In genomic region chr6:168089186-168090063, GRCh38 we compare ENCODE assay signal across 20 cellular contexts. TPM values are rescaled to one million over a fixed set of nuclear protein-coding genes. Genes with fewer than 3 reads are reported as not detected.
DNase-seq lines count a peak whose midpoint lies in the region; ATAC-seq, FAIRE-seq and TF ChIP-seq lines count a peak whose summit lies in the region.
"Had no signal": no experiment of that assay in that cellular context is flagged by ENCODE, and none has a peak within 500 bp of the region (broad histone marks: within the 10 kb centered on the region; RNA-seq: fewer than 3 reads in every experiment).

No MANE protein-coding gene starts in this region.

- H3K36me3 ChIP-seq in right atrium auricular region (no peaks in the 10 kb centered on the region), hepatocyte (replicated peaks; ENCODE audit: insufficient read depth, low read depth) (no peaks in the 10 kb centered on the region), spleen (no peaks in the 10 kb centered on the region)
- H3K36me3 ChIP-seq: ovary, upper lobe of left lung had no signal

- no peak overlapping the region for H3K27ac ChIP-seq in right atrium auricular region
- peak overlapping the region; percentile 41 for H3K27ac ChIP-seq in hepatocyte
- peak overlapping the region in 3 of 8 donors; percentile 22 to 46 (median 27) for H3K27ac ChIP-seq in spleen
- H3K27ac ChIP-seq: ovary, upper lobe of left lung had no signal

- TF ChIP-seq POLR2A in spleen (IDR thresholded peaks at IDR 0.05) (no peak), GM12891 (IDR thresholded peaks at IDR 0.05; ENCODE audit: low read depth, low read length) (no peak)

- H3K9me3 ChIP-seq in right atrium auricular region (no peaks in the 10 kb centered on the region), hepatocyte (ENCODE audit: low read depth) (no peaks in the 10 kb centered on the region), spleen (peaks cover 0 to 12% (median 9%) of the 10 kb centered on the region in 8 donors)
- H3K9me3 ChIP-seq: mucosa of descending colon, ovary had no signal

- no peak overlapping the region for H2AFZ ChIP-seq in hepatocyte

- no peaks in the 10 kb centered on the region for H3K27me3 ChIP-seq in right atrium auricular region
- no peaks in the 10 kb centered on the region for H3K27me3 ChIP-seq in hepatocyte
- H3K27me3 ChIP-seq in spleen (replicated peaks in 1 of 7): no peaks in the 10 kb centered on the region
- H3K27me3 ChIP-seq: ovary, upper lobe of left lung had no signal

- H3K4me3 ChIP-seq in right atrium auricular region (no peak overlapping the region), hepatocyte (no peak overlapping the region), spleen (no peak overlapping the region)
- H3K4me3 ChIP-seq: mucosa of descending colon, ovary, upper lobe of left lung had no signal

- no peak overlapping the region for H3K4me2 ChIP-seq in hepatocyte

- ATAC-seq in Right ventricle myocardium superior (ENCODE audit: poor library complexity): no peak

- 78% methylated on average over 34 of the region's 34 CpGs for WGBS in hepatocyte (ENCODE audit: low lambda C conversion rate, missing lambda C conversion rate)
- WGBS in spleen, 5 donors: 75 to 86% (median 84%) methylated on average over 32 to 34 of the region's 34 CpGs

- no peaks in the 10 kb centered on the region for H3K9me2 ChIP-seq in hepatocyte (replicated peaks; ENCODE audit: insufficient read depth)

- TF ChIP-seq CTCF in right atrium auricular region (IDR thresholded peaks at IDR 0.05): no peak
- TF ChIP-seq CTCF in hepatocyte (IDR thresholded peaks at IDR 0.05; ENCODE audit: poor library complexity): no peak
- TF ChIP-seq CTCF in spleen (IDR thresholded peaks at IDR 0.05 in 8 of 11, conservative IDR thresholded peaks at IDR 0.05 in 3 of 11): no peak
- no peak for TF ChIP-seq CTCF in GM20000 (IDR thresholded peaks at IDR 0.05; ENCODE audit: extremely low read depth, missing control alignments)

- no peak for FAIRE-seq in GM12891 (lab: Jason Lieb, UNC)

- DNase-seq in Right ventricle myocardium superior (peak; percentile 22), right atrium auricular region (ENCODE audit: low spot score) (no peak), NCI-H2171 (lab: John Stamatoyannopoulos, UW) (peak; percentile 60), hepatocyte (ENCODE audit: low spot score) (no peak), spleen (peak; percentile 72), GM12891 (ENCODE audit: insufficient read length, low spot score) (no peak), GM20000 (ENCODE audit: low spot score) (no peak), HuH-7.5 (ENCODE audit: low spot score) (no peak)
- DNase-seq: activated CD4-positive, CD25-positive, alpha-beta regulatory T cell treated with anti-CD3 and anti-CD28 coated beads, Interleukin-2, amount 50 U/mL, for 72 hours; activated CD8-positive, alpha-beta memory T cell treated with anti-CD3 and anti-CD28 coated beads, Interleukin-2, amount 50 U/mL, for 4 hours; activated gamma-delta T cell treated with Interleukin-2 at 50 U/mL for 16 hours; CD4-positive, alpha-beta T cell; mucosa of descending colon; NCI-H1048; ovary; SHP77 treated with DMSO at 0.1 percent for 48 hours; stimulated activated naive CD4-positive, alpha-beta T cell had no signal

- intact Hi-C loops in Right ventricle myocardium superior (cut with DNase I): no loop called here
- intact Hi-C loops in spleen (cut with DNase I; ENCODE audit: low total_unique reads): no loop called here

- H3K79me2 ChIP-seq in hepatocyte: no peaks in the 10 kb centered on the region

- H3K4me1 ChIP-seq in right atrium auricular region (peaks cover 0 to 5% of the 10 kb centered on the region in 2 donors), hepatocyte (ENCODE audit: insufficient read depth) (peaks cover 20% of the 10 kb centered on the region), spleen (peaks cover 0 to 10% (median 2%) of the 10 kb centered on the region in 6 donors)

- no peaks in the 10 kb centered on the region for H4K20me1 ChIP-seq in hepatocyte (ENCODE audit: insufficient read depth, poor library complexity, severe bottlenecking)

TF ChIP-seq in GM12891, 5 proteins besides CTCF, POLR2A, EP300 and RAD21:
- TF ChIP-seq TAF1 (IDR thresholded peaks at IDR 0.05; ENCODE audit: low read depth, low read length): no peak
- no peak for TF ChIP-seq POLR2AphosphoS5 (IDR thresholded peaks at IDR 0.05; ENCODE audit: low read depth, low read length)
- TF ChIP-seq POU2F2 (IDR thresholded peaks at IDR 0.05; ENCODE audit: low read depth, low read length): no peak
- TF ChIP-seq PAX5 (IDR thresholded peaks at IDR 0.05; ENCODE audit: insufficient read depth, low read length, severe bottlenecking): no peak
- TF ChIP-seq SPI1 (IDR thresholded peaks at IDR 0.05; ENCODE audit: low read depth, low read length): no peak

RNA-seq across cellular contexts. Expression of gene FRMD1, which starts 10.4 kb away (rescaled TPM):
- 1.0 TPM for total RNA-seq in Right ventricle myocardium superior
- under 1 TPM in 1 of 2 donors, not detected in 1; 0.08 TPM for total RNA-seq in right atrium auricular region
- 0.07 TPM in 1 of 2 replicates, not detected in the other for total RNA-seq in hepatocyte
- 0.46 TPM in 1 of 2 replicates, not detected in the other for polyA plus RNA-seq in hepatocyte
- 1 to 10 TPM in 6 of 7 donors, under 1 TPM in 1; 0.59 to 9.5 (median 1.5) TPM for total RNA-seq in spleen
- 1 to 10 TPM in 1 of 3 donors, under 1 TPM in 2; 0.14 to 3.1 (median 0.33) TPM for polyA plus RNA-seq in spleen
- 0.08 TPM for polyA plus RNA-seq in GM12891 (2012; ENCODE audit: low read depth, missing spikeins)
- total RNA-seq: A673; CD4-positive, alpha-beta T cell; H4; upper lobe of left lung had no signal

Comparison
In these comparisons a context has a peak if more than half of its experiments do, and no peak if none do; other contexts are left out.
1. DNase-seq: peak in Right ventricle myocardium superior (single experiment), NCI-H2171 (single experiment) and spleen (single experiment); none in right atrium auricular region (single experiment), hepatocyte (single experiment), GM12891 (single experiment), GM20000 (single experiment) and HuH-7.5 (single experiment).